In the genomic region with DNA sequence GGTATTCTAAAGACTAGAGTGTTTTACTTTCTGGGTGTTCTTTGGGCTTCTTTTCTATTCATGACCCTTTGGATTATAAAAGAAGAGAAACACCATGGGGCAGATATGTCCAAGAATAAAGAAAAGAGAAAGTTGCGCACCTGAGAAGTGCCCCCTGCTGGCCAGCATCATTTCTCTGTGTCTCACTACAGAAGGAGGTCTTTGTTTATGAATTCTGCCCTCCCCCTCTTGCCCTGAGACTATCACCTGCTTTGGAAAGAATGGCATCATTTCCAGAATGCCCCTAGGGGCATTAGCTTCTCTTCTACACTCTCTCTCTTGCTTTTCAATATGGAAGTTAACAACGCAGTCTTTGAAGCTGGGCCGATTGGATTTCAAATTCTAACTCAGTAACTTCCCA, we compare ENCODE assay signal across 9 cellular contexts. TPM values are rescaled to one million over a fixed set of nuclear protein-coding genes. Genes with fewer than 3 reads are reported as not detected.
DNase-seq lines count a peak whose midpoint lies in the region; TF ChIP-seq lines count a peak whose summit lies in the region.
"Had no signal": no experiment of that assay in that cellular context is flagged by ENCODE, and none has a peak within 500 bp of the region (broad histone marks: within the 10 kb centered on the region; RNA-seq: fewer than 3 reads in every experiment).

No MANE protein-coding gene starts in this region.

- intact Hi-C loops in CD14-positive monocyte (cut with micrococcal nuclease) = no loop called here
- intact Hi-C loops in tibial artery (cut with DNase I; ENCODE audit: low total_unique reads) = no loop called here

- H3K4me1 Mint-ChIP-seq in CD14-positive monocyte = no peaks in the 10 kb centered on the region
- H3K4me1 Mint-ChIP-seq: naive B cell had no signal

- H3K9me3 ChIP-seq in SU-DHL-6 (ENCODE audit: insufficient read depth, low read length) = no peaks in the 10 kb centered on the region
- H3K9me3 ChIP-seq in tibial artery = no peaks in the 10 kb centered on the region

- H3K4me3 Mint-ChIP-seq in CD14-positive monocyte = no peak overlapping the region
- H3K4me3 Mint-ChIP-seq: naive B cell had no signal

- H3K9me2 ChIP-seq in SU-DHL-6 (replicated peaks; ENCODE audit: insufficient read depth, low read length) = no peaks in the 10 kb centered on the region

- H3K36me3 Mint-ChIP-seq in CD14-positive monocyte = no peaks in the 10 kb centered on the region
- H3K36me3 Mint-ChIP-seq: naive B cell had no signal

- H4K20me1 ChIP-seq in SU-DHL-6 (ENCODE audit: low read depth, low read length) = no peaks in the 10 kb centered on the region

- no peak overlapping the region for H3K27ac Mint-ChIP-seq in CD14-positive monocyte
- H3K27ac Mint-ChIP-seq: naive B cell had no signal

- H3K27me3 ChIP-seq in SU-DHL-6 (ENCODE audit: low read length) (no peaks in the 10 kb centered on the region), tibial artery (no peaks in the 10 kb centered on the region)

- peaks cover 0 to 6% (median 3%) of the 10 kb centered on the region in 4 donors for H3K4me1 ChIP-seq in tibial artery

- no peak overlapping the region for H3K9ac ChIP-seq in SU-DHL-6 (ENCODE audit: low read length)

- no peak overlapping the region for H3K4me2 ChIP-seq in SU-DHL-6 (ENCODE audit: low read depth, low read length, poor library complexity, severe bottlenecking)

- no peaks in the 10 kb centered on the region for H3F3A ChIP-seq in SU-DHL-6 (ENCODE audit: insufficient read depth)

- H3K79me2 ChIP-seq in SU-DHL-6 (ENCODE audit: insufficient read depth, low read length) = no peaks in the 10 kb centered on the region

- peak; percentile 40 for TF ChIP-seq CTCF in SU-DHL-6 (IDR thresholded peaks at IDR 0.05; ENCODE audit: insufficient read depth, low read length, poor library complexity, severe bottlenecking)
- peak; percentile 26 for TF ChIP-seq CTCF in epithelial cell of esophagus (IDR thresholded peaks at IDR 0.05; ENCODE audit: insufficient read depth, low read depth, low read length, missing control alignments)
- no peak for TF ChIP-seq CTCF in CD14-positive monocyte (IDR thresholded peaks at IDR 0.05)
- no peak for TF ChIP-seq CTCF in tibial artery (IDR thresholded peaks at IDR 0.05)

- peaks cover 0 to 8% (median 0%) of the 10 kb centered on the region in 7 donors for H3K9me3 Mint-ChIP-seq in CD14-positive monocyte

- H3K36me3 ChIP-seq in SU-DHL-6 (ENCODE audit: low read length) (no peaks in the 10 kb centered on the region), tibial artery (no peaks in the 10 kb centered on the region)

- H3K27ac ChIP-seq in SU-DHL-6 (ENCODE audit: low read depth, low read length) (no peak overlapping the region), tibial artery (no peak overlapping the region)

- H3K27me3 Mint-ChIP-seq in CD14-positive monocyte (ENCODE audit: low read depth in 3 of 3) = peaks cover 0 to 2% (median 0%) of the 10 kb centered on the region in 3 donors

- DNase-seq in stimulated activated naive CD4-positive, alpha-beta T cell treated with Interleukin-2 at 50 U/mL for 16 hours (lab: John Stamatoyannopoulos, UW) = peak; percentile 8
- no peak for DNase-seq in stimulated activated naive CD4-positive, alpha-beta T cell (lab: John Stamatoyannopoulos, UW)
- DNase-seq in epithelial cell of esophagus (ENCODE audit: low read depth) = no peak
- DNase-seq in CD14-positive monocyte (ENCODE audit: low spot score) = no peak
- DNase-seq in NCI-H226 = no peak
- no peak for DNase-seq in cerebellar nuclear complex (lab: John Stamatoyannopoulos, UW)
- DNase-seq in tibial artery = no peak
- DNase-seq: naive B cell had no signal

- H3K4me3 ChIP-seq in SU-DHL-6 (ENCODE audit: insufficient read depth, low read length, poor library complexity, severe bottlenecking) = no peak overlapping the region
- no peak overlapping the region for H3K4me3 ChIP-seq in epithelial cell of esophagus (ENCODE audit: low read length)
- H3K4me3 ChIP-seq in tibial artery = no peak overlapping the region

- H2AFZ ChIP-seq in SU-DHL-6 (ENCODE audit: low read depth, low read length, severe bottlenecking) = no peak overlapping the region

RNA-seq across cellular contexts. Expression of a gene that starts 45.0 kb away (rescaled TPM):
- polyA plus RNA-seq in CD14-positive monocyte = under 1 TPM; 0.13 to 0.19 TPM

Comparison
In these comparisons a context has a peak if more than half of its experiments do, and no peak if none do; other contexts are left out.
1. CTCF ChIP-seq: peak in SU-DHL-6 (single experiment) and epithelial cell of esophagus (single experiment); none in CD14-positive monocyte (single experiment) and tibial artery (0 of 2).